Comparison of ENCODE assay signal across 15 cellular contexts in genomic region chr1:225762002-225762441, GRCh38. TPM values are rescaled to one million over a fixed set of nuclear protein-coding genes. Genes with fewer than 3 reads are reported as not detected.
DNase-seq lines count a peak whose midpoint lies in the region; ATAC-seq and TF ChIP-seq lines count a peak whose summit lies in the region.
"Had no signal": no experiment of that assay in that cellular context is flagged by ENCODE, and none has a peak within 500 bp of the region (broad histone marks: within the 10 kb centered on the region; RNA-seq: fewer than 3 reads in every experiment).

No MANE protein-coding gene starts in this region.

- WGBS in mammary epithelial cell (ENCODE audit: low coverage, missing lambda C conversion rate), result 91% methylated on average over 5 of the region's 5 CpGs
- WGBS in right cardiac atrium, result 49% methylated on average over 5 of the region's 5 CpGs
- WGBS in transverse colon (ENCODE audit: low coverage in 1 of 2), 2 donors, result 55 to 66% methylated on average over 1 to 5 of the region's 5 CpGs

- DNase-seq in MCF 10A (ENCODE audit: unreplicated experiment), result no peak
- no peak for DNase-seq in mammary epithelial cell
- DNase-seq in NCI-H774 (lab: John Stamatoyannopoulos, UW), result peak; percentile 11
- DNase-seq in right cardiac atrium, result no peak
- no peak for DNase-seq in transverse colon
- DNase-seq in KBM-7, result no peak
- no peak for DNase-seq in activated naive CD4-positive, alpha-beta T cell treated with anti-CD3 and anti-CD28 coated beads, Interleukin-2, amount 50 U/mL, for 72 hours (ENCODE audit: low spot score in 2 of 2)
- DNase-seq in effector memory CD8-positive, alpha-beta T cell, result no peak
- DNase-seq: activated CD4-positive, alpha-beta T cell treated with anti-CD3 and anti-CD28 coated beads, Interleukin-2, amount 50 U/mL, for 48 hours; activated naive CD8-positive, alpha-beta T cell treated with anti-CD3 and anti-CD28 coated beads, Interleukin-2, amount 10 ng/mL, durations not matched to agents 7 days and 5 days; NCI-H187 treated with DMSO at 0.1 percent for 48 hours; stimulated activated CD4-positive, alpha-beta T cell treated with anti-CD3 and anti-CD28 coated beads, Interleukin-4, amount 100 ng/mL, for 1 hour had no signal

- no peaks in the 10 kb centered on the region for H3K36me3 ChIP-seq in mammary epithelial cell (ENCODE audit: insufficient read depth, low read length)
- no peaks in the 10 kb centered on the region for H3K36me3 ChIP-seq in transverse colon

- H3K4me2 ChIP-seq in mammary epithelial cell (ENCODE audit: insufficient read depth, low read depth, low read length), result no peak overlapping the region

- H3K4me1 Mint-ChIP-seq in MCF 10A (ENCODE audit: insufficient read depth, unreplicated experiment), result peaks cover 21% of the 10 kb centered on the region
- no peaks in the 10 kb centered on the region for H3K4me1 Mint-ChIP-seq in effector memory CD8-positive, alpha-beta T cell (ENCODE audit: low read depth in 2 of 2)
- H3K4me1 Mint-ChIP-seq: activated naive CD8-positive, alpha-beta T cell treated with anti-CD3 and anti-CD28 coated beads, Interleukin-2, amount 10 ng/mL, durations not matched to agents 7 days and 5 days had no signal

- H3K4me3 Mint-ChIP-seq in MCF 10A (ENCODE audit: unreplicated experiment), result no peak overlapping the region
- H3K4me3 Mint-ChIP-seq in effector memory CD8-positive, alpha-beta T cell, result no peak overlapping the region
- H3K4me3 Mint-ChIP-seq: activated naive CD8-positive, alpha-beta T cell treated with anti-CD3 and anti-CD28 coated beads, Interleukin-2, amount 10 ng/mL, durations not matched to agents 7 days and 5 days had no signal

- no peaks in the 10 kb centered on the region for H3K27me3 Mint-ChIP-seq in MCF 10A (ENCODE audit: insufficient read depth, unreplicated experiment)
- H3K27me3 Mint-ChIP-seq in effector memory CD8-positive, alpha-beta T cell, result peaks cover 40 to 62% of the 10 kb centered on the region in 2 donors
- H3K27me3 Mint-ChIP-seq: activated naive CD8-positive, alpha-beta T cell treated with anti-CD3 and anti-CD28 coated beads, Interleukin-2, amount 10 ng/mL, durations not matched to agents 7 days and 5 days had no signal

- intact Hi-C loops in MCF 10A (cut with micrococcal nuclease), result no loop called here
- intact Hi-C loops in mammary epithelial cell (cut with micrococcal nuclease), result no loop called here
- intact Hi-C loops in right cardiac atrium (cut with DNase I), result loop anchor here in 3 of 4 donors (10.0 kb wide), 2 partner anchors 107 to 207 kb away; partner anchors contain the start of gene ENAH (in 1 of the 3)
- intact Hi-C loops in transverse colon (cut with DNase I; ENCODE audit: low total_unique reads), result no loop called here

- no peak for ATAC-seq in right cardiac atrium
- no peak for ATAC-seq in activated naive CD4-positive, alpha-beta T cell treated with anti-CD3 and anti-CD28 coated beads, Interleukin-2, amount 50 U/mL, for 72 hours
- ATAC-seq in effector memory CD8-positive, alpha-beta T cell (replicated peaks), result no peak
- ATAC-seq: HCT116 had no signal

- TF ChIP-seq EP300 in transverse colon (IDR thresholded peaks at IDR 0.05; ENCODE audit: low read depth), result no peak

- H3K27me3 ChIP-seq in mammary epithelial cell (ENCODE audit: insufficient read depth, low read length), result no peaks in the 10 kb centered on the region
- H3K27me3 ChIP-seq in right cardiac atrium (ENCODE audit: control insufficient read depth, insufficient read depth), result no peaks in the 10 kb centered on the region
- H3K27me3 ChIP-seq in transverse colon, result no peaks in the 10 kb centered on the region

- TF ChIP-seq CTCF in MCF 10A (IDR thresholded peaks at IDR 0.05; ENCODE audit: unreplicated experiment) (no peak), mammary epithelial cell (conservative IDR thresholded peaks at IDR 0.05 in 1 of 2, IDR thresholded peaks at IDR 0.05 in 1 of 2; ENCODE audit: extremely low read depth in 1 of 2, insufficient read depth in 1 of 2, low read depth in 1 of 2, low read length in 2 of 2) (no peak), transverse colon (IDR thresholded peaks at IDR 0.05) (no peak)

- H3K27ac ChIP-seq in mammary epithelial cell (ENCODE audit: insufficient read depth, low read depth, low read length), result no peak overlapping the region
- peak overlapping the region; percentile 34 for H3K27ac ChIP-seq in right cardiac atrium (ENCODE audit: low read length)
- H3K27ac ChIP-seq in transverse colon, result peak overlapping the region; percentile 21 to 61 (median 58)
- H3K27ac ChIP-seq: HL-60, SK-N-MC had no signal

- in situ Hi-C loops in mammary epithelial cell (cut with MboI; ENCODE audit: low sequenced_read_pairs in 2 of 2), result loop anchor here (10.0 to 25.0 kb wide), 2 partner anchors 100 to 287 kb away; partner anchors contain the start of gene ENAH (in 1 of the 2)
- in situ Hi-C loops in transverse colon (cut with MboI; ENCODE audit: low pct_ligation_motif_present in 1 of 4, low pct_unique_long_range_greater_than_20kb in 1 of 4, low sequenced_read_pairs in 3 of 4), result loop anchor here in 1 of 4 donors (25.0 kb wide), 1 partner anchor 275 kb away; no protein-coding TSS in a partner anchor
- in situ Hi-C loops in KBM-7 (cut with MboI; ENCODE audit: low pct_unique_long_range_greater_than_20kb, low sequenced_read_pairs), result no loop called here

- H3K4me1 ChIP-seq in mammary epithelial cell (ENCODE audit: insufficient read depth, low read length), result peaks cover 10% of the 10 kb centered on the region
- H3K4me1 ChIP-seq in right cardiac atrium (ENCODE audit: control insufficient read depth, insufficient read depth, low read length), result peaks cover 15% of the 10 kb centered on the region
- H3K4me1 ChIP-seq in transverse colon, result peaks cover 0 to 31% (median 7%) of the 10 kb centered on the region in 4 donors

- H3K4me3 ChIP-seq in mammary epithelial cell (replicated peaks in 1 of 3; ENCODE audit: insufficient read depth in 1 of 3, low read depth in 2 of 3, low read length in 3 of 3), result no peak overlapping the region
- H3K4me3 ChIP-seq in right cardiac atrium (ENCODE audit: low read length), result no peak overlapping the region
- no peak overlapping the region for H3K4me3 ChIP-seq in transverse colon
- H3K4me3 ChIP-seq: SK-N-MC had no signal

- H3K9me3 ChIP-seq in mammary epithelial cell (replicated peaks; ENCODE audit: insufficient read depth, low read length), result no peaks in the 10 kb centered on the region
- H3K9me3 ChIP-seq in right cardiac atrium (ENCODE audit: control insufficient read depth, low read length), result no peaks in the 10 kb centered on the region
- H3K9me3 ChIP-seq in transverse colon, result no peaks in the 10 kb centered on the region

- H3K79me2 ChIP-seq in mammary epithelial cell (ENCODE audit: insufficient read depth, low read length), result no peaks in the 10 kb centered on the region

- BruUV-seq in MCF 10A (replicated peaks; lab: Mats Ljungman, UMichigan) (no TSS peak), mammary epithelial cell (replicated peaks; lab: Mats Ljungman, UMichigan) (no TSS peak)

- H3K36me3 Mint-ChIP-seq in MCF 10A (ENCODE audit: insufficient read depth, unreplicated experiment), result no peaks in the 10 kb centered on the region
- H3K36me3 Mint-ChIP-seq in activated naive CD4-positive, alpha-beta T cell treated with anti-CD3 and anti-CD28 coated beads, Interleukin-2, amount 50 U/mL, for 72 hours, result no peaks in the 10 kb centered on the region
- peaks cover 6% of the 10 kb centered on the region for H3K36me3 Mint-ChIP-seq in effector memory CD8-positive, alpha-beta T cell (ENCODE audit: insufficient read depth)
- H3K36me3 Mint-ChIP-seq: activated naive CD8-positive, alpha-beta T cell treated with anti-CD3 and anti-CD28 coated beads, Interleukin-2, amount 10 ng/mL, durations not matched to agents 7 days and 5 days had no signal

- POLR2A ChIA-PET in MCF 10A (lab: Yijun Ruan, JAX), result interaction anchor here (1.2 to 14.5 kb wide), 5 partner anchors 10 to 112 kb away, joined by 4 to 230 read pairs (median 82); partner anchors contain the start of genes ENAH and SRP9

- H4K20me1 ChIP-seq in mammary epithelial cell (ENCODE audit: insufficient read depth, low read length), result no peaks in the 10 kb centered on the region

- dilution Hi-C loops in mammary epithelial cell (cut with HindIII; ENCODE audit: low sequenced_read_pairs), result loop anchor here (5.0 kb wide), 1 partner anchor 100 kb away; no protein-coding TSS in a partner anchor

- no peaks in the 10 kb centered on the region for H3K9me3 Mint-ChIP-seq in MCF 10A (ENCODE audit: unreplicated experiment)
- no peaks in the 10 kb centered on the region for H3K9me3 Mint-ChIP-seq in activated naive CD4-positive, alpha-beta T cell treated with anti-CD3 and anti-CD28 coated beads, Interleukin-2, amount 50 U/mL, for 72 hours
- H3K9me3 Mint-ChIP-seq in effector memory CD8-positive, alpha-beta T cell, result no peaks in the 10 kb centered on the region
- H3K9me3 Mint-ChIP-seq: activated naive CD8-positive, alpha-beta T cell treated with anti-CD3 and anti-CD28 coated beads, Interleukin-2, amount 10 ng/mL, durations not matched to agents 7 days and 5 days had no signal

- peak overlapping the region; percentile 44 for H3K27ac Mint-ChIP-seq in MCF 10A (ENCODE audit: low read depth, unreplicated experiment)
- no peak overlapping the region for H3K27ac Mint-ChIP-seq in activated naive CD4-positive, alpha-beta T cell treated with anti-CD3 and anti-CD28 coated beads, Interleukin-2, amount 50 U/mL, for 72 hours
- H3K27ac Mint-ChIP-seq in effector memory CD8-positive, alpha-beta T cell, result no peak overlapping the region
- H3K27ac Mint-ChIP-seq: activated naive CD8-positive, alpha-beta T cell treated with anti-CD3 and anti-CD28 coated beads, Interleukin-2, amount 10 ng/mL, durations not matched to agents 7 days and 5 days had no signal

- no peak overlapping the region for H3K9ac ChIP-seq in mammary epithelial cell (ENCODE audit: insufficient read depth, low read length)

- TF ChIP-seq POLR2A in transverse colon (IDR thresholded peaks at IDR 0.05), result no peak

- H2AFZ ChIP-seq in mammary epithelial cell (ENCODE audit: low read depth, low read length), result no peak overlapping the region

- CTCF ChIA-PET in MCF 10A (lab: Yijun Ruan, JAX), result interaction anchor here (0.6 to 19.3 kb wide), 7 partner anchors 11 to 281 kb away, joined by 3 to 712 read pairs (median 15); no protein-coding TSS in a partner anchor
- CTCF ChIA-PET in mammary epithelial cell (lab: Charles Lee; ENCODE audit: low non-redundant PET), result no interaction called here

RNA-seq across cellular contexts. Expression of gene SRP9, which starts 15.6 kb away (rescaled TPM):
- 417 and 511 TPM in 2 replicates for total RNA-seq in MCF 10A (2022)
- total RNA-seq in mammary epithelial cell, result 100 to 1,000 TPM; 164 to 214 TPM
- 228 TPM for polyA plus RNA-seq in mammary epithelial cell
- polyA minus RNA-seq in mammary epithelial cell, result 74.5 TPM
- 100 to 1,000 TPM; 193 to 245 (median 219) TPM for total RNA-seq in right cardiac atrium
- 259 TPM for polyA plus RNA-seq in right cardiac atrium
- total RNA-seq in transverse colon, result 100 to 1,000 TPM in 2 of 4 donors, 10 to 100 TPM in 2; 42.3 to 208 (median 117) TPM
- total RNA-seq in activated naive CD4-positive, alpha-beta T cell treated with anti-CD3 and anti-CD28 coated beads, Interleukin-2, amount 50 U/mL, for 72 hours, result 100 to 1,000 TPM; 245 to 281 TPM

RNA-seq across cellular contexts. Expression of gene EPHX1, which starts 47.9 kb away (rescaled TPM):
- total RNA-seq in MCF 10A (2022) (25.0 and 35.8 TPM in 2 replicates), mammary epithelial cell (10 to 100 TPM; 22.8 to 32.8 TPM), right cardiac atrium (10 to 100 TPM; 47.3 to 65.0 (median 56.8) TPM), transverse colon (100 to 1,000 TPM in 1 of 4 donors, 10 to 100 TPM in 3; 56.9 to 114 (median 90.6) TPM)
- polyA plus RNA-seq in mammary epithelial cell (17.6 TPM), right cardiac atrium (54.0 TPM)
- polyA minus RNA-seq in mammary epithelial cell, result 15.2 TPM
- total RNA-seq in activated naive CD4-positive, alpha-beta T cell treated with anti-CD3 and anti-CD28 coated beads, Interleukin-2, amount 50 U/mL, for 72 hours, result 1 to 10 TPM; 3.1 TPM

Comparison
In these comparisons a context has a peak if more than half of its experiments do, and no peak if none do; other contexts are left out.
1. intact Hi-C loops: an anchor here in right cardiac atrium (10.0 kb wide); none called in MCF 10A, mammary epithelial cell and transverse colon.